In the genomic region with DNA sequence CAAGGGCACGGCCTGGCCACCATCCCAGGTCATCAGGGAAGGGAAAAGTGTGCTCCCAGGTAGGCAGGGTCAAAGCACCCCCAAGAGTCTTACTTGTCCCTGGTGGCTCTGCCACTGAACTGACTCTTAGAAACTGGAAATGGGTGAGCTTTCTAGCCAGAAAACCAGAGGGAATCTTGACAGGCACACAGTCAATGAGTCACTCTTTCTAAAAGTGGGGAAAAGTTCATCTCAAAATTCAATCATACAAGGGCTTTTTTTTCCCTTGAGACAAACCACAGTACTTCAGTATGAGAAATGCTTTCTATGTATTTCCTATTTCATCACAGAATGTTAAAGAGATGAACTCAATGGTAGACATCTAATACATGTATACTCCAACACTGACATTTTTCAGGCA, we compare ENCODE assay signal across 1 cellular context.
TF ChIP-seq lines count a peak whose summit lies in the region.

No MANE protein-coding gene starts in this region.

TF ChIP-seq in H1, 55 proteins besides CTCF, POLR2A, EP300 and RAD21 (continued from another document):
- TF ChIP-seq, protein P1, sequence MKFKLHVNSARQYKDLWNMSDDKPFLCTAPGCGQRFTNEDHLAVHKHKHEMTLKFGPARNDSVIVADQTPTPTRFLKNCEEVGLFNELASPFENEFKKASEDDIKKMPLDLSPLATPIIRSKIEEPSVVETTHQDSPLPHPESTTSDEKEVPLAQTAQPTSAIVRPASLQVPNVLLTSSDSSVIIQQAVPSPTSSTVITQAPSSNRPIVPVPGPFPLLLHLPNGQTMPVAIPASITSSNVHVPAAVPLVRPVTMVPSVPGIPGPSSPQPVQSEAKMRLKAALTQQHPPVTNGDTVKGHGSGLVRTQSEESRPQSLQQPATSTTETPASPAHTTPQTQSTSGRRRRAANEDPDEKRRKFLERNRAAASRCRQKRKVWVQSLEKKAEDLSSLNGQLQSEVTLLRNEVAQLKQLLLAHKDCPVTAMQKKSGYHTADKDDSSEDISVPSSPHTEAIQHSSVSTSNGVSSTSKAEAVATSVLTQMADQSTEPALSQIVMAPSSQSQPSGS (IDR thresholded peaks at IDR 0.05; ENCODE audit: low read length), result no peak
- no peak for TF ChIP-seq JUN (IDR thresholded peaks at IDR 0.05; ENCODE audit: low read depth, low read length)
- TF ChIP-seq POU5F1 (IDR thresholded peaks at IDR 0.05; ENCODE audit: low read depth, low read length), result no peak
- TF ChIP-seq, protein P2, sequence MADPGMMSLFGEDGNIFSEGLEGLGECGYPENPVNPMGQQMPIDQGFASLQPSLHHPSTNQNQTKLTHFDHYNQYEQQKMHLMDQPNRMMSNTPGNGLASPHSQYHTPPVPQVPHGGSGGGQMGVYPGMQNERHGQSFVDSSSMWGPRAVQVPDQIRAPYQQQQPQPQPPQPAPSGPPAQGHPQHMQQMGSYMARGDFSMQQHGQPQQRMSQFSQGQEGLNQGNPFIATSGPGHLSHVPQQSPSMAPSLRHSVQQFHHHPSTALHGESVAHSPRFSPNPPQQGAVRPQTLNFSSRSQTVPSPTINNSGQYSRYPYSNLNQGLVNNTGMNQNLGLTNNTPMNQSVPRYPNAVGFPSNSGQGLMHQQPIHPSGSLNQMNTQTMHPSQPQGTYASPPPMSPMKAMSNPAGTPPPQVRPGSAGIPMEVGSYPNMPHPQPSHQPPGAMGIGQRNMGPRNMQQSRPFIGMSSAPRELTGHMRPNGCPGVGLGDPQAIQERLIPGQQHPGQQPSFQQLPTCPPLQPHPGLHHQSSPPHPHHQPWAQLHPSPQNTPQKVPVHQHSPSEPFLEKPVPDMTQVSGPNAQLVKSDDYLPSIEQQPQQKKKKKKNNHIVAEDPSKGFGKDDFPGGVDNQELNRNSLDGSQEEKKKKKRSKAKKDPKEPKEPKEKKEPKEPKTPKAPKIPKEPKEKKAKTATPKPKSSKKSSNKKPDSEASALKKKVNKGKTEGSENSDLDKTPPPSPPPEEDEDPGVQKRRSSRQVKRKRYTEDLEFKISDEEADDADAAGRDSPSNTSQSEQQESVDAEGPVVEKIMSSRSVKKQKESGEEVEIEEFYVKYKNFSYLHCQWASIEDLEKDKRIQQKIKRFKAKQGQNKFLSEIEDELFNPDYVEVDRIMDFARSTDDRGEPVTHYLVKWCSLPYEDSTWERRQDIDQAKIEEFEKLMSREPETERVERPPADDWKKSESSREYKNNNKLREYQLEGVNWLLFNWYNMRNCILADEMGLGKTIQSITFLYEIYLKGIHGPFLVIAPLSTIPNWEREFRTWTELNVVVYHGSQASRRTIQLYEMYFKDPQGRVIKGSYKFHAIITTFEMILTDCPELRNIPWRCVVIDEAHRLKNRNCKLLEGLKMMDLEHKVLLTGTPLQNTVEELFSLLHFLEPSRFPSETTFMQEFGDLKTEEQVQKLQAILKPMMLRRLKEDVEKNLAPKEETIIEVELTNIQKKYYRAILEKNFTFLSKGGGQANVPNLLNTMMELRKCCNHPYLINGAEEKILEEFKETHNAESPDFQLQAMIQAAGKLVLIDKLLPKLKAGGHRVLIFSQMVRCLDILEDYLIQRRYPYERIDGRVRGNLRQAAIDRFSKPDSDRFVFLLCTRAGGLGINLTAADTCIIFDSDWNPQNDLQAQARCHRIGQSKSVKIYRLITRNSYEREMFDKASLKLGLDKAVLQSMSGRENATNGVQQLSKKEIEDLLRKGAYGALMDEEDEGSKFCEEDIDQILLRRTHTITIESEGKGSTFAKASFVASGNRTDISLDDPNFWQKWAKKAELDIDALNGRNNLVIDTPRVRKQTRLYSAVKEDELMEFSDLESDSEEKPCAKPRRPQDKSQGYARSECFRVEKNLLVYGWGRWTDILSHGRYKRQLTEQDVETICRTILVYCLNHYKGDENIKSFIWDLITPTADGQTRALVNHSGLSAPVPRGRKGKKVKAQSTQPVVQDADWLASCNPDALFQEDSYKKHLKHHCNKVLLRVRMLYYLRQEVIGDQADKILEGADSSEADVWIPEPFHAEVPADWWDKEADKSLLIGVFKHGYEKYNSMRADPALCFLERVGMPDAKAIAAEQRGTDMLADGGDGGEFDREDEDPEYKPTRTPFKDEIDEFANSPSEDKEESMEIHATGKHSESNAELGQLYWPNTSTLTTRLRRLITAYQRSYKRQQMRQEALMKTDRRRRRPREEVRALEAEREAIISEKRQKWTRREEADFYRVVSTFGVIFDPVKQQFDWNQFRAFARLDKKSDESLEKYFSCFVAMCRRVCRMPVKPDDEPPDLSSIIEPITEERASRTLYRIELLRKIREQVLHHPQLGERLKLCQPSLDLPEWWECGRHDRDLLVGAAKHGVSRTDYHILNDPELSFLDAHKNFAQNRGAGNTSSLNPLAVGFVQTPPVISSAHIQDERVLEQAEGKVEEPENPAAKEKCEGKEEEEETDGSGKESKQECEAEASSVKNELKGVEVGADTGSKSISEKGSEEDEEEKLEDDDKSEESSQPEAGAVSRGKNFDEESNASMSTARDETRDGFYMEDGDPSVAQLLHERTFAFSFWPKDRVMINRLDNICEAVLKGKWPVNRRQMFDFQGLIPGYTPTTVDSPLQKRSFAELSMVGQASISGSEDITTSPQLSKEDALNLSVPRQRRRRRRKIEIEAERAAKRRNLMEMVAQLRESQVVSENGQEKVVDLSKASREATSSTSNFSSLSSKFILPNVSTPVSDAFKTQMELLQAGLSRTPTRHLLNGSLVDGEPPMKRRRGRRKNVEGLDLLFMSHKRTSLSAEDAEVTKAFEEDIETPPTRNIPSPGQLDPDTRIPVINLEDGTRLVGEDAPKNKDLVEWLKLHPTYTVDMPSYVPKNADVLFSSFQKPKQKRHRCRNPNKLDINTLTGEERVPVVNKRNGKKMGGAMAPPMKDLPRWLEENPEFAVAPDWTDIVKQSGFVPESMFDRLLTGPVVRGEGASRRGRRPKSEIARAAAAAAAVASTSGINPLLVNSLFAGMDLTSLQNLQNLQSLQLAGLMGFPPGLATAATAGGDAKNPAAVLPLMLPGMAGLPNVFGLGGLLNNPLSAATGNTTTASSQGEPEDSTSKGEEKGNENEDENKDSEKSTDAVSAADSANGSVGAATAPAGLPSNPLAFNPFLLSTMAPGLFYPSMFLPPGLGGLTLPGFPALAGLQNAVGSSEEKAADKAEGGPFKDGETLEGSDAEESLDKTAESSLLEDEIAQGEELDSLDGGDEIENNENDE (IDR thresholded peaks at IDR 0.05; ENCODE audit: insufficient replicate concordance, low read length), result no peak
- TF ChIP-seq SP4 (IDR thresholded peaks at IDR 0.05; ENCODE audit: low read length), result no peak
- no peak for TF ChIP-seq SIRT6 (IDR thresholded peaks at IDR 0.05; ENCODE audit: low read length)
- no peak for TF ChIP-seq SP2 (IDR thresholded peaks at IDR 0.05; ENCODE audit: low read length)
- TF ChIP-seq PHF8 (conservative IDR thresholded peaks at IDR 0.05; ENCODE audit: low read depth, low read length), result no peak
- no peak for TF ChIP-seq POLR2AphosphoS5 (IDR thresholded peaks at IDR 0.05; ENCODE audit: low read depth, low read length)
- no peak for TF ChIP-seq TCF12 (IDR thresholded peaks at IDR 0.05; ENCODE audit: low read depth, low read length)
- no peak for TF ChIP-seq CBX8 (IDR thresholded peaks at IDR 0.05; ENCODE audit: borderline replicate concordance, low read depth, low read length)
- no peak for TF ChIP-seq EGR1 (IDR thresholded peaks at IDR 0.05; ENCODE audit: borderline replicate concordance, low read depth, low read length)
- TF ChIP-seq YY1 (IDR thresholded peaks at IDR 0.05; ENCODE audit: low read depth, low read length), result no peak
- no peak for TF ChIP-seq RBBP5 (IDR thresholded peaks at IDR 0.05; ENCODE audit: borderline replicate concordance, low read depth, low read length)
- TF ChIP-seq, protein P3, sequence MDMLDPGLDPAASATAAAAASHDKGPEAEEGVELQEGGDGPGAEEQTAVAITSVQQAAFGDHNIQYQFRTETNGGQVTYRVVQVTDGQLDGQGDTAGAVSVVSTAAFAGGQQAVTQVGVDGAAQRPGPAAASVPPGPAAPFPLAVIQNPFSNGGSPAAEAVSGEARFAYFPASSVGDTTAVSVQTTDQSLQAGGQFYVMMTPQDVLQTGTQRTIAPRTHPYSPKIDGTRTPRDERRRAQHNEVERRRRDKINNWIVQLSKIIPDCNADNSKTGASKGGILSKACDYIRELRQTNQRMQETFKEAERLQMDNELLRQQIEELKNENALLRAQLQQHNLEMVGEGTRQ (IDR thresholded peaks at IDR 0.05; ENCODE audit: low read length), result no peak
- TF ChIP-seq SRF (IDR thresholded peaks at IDR 0.05; ENCODE audit: low read depth, low read length), result no peak
- no peak for TF ChIP-seq TBP (IDR thresholded peaks at IDR 0.05; ENCODE audit: low read depth, low read length)
